ENCODE assay signal across 28 cellular contexts in the genomic region with DNA sequence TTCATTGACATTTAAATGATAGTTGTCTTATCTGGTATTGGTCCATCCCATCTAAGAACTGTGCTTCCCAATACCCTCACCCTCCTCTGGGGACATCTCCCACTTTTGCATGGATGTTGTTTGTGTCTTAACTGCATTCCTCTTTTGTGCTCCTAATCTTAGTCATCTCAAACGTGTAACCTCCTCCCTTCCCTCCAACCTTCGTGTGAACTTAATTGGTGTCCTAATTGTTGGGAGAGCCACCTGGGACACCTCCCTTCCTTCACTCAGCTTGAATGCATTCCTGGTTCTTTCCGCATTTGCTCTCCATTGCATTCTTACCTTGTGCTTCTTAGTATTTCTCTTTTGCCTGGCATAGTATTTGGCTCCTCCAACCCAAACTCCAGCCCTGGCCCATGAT. TPM values are rescaled to one million over a fixed set of nuclear protein-coding genes. Genes with fewer than 3 reads are reported as not detected.
"Had no signal": no experiment of that assay in that cellular context is flagged by ENCODE, and none has a peak within 500 bp of the region (broad histone marks: within the 10 kb centered on the region; RNA-seq: fewer than 3 reads in every experiment).

No MANE protein-coding gene starts in this region.

- H3K4me1 ChIP-seq: esophagus squamous epithelium, gastroesophageal sphincter, heart right ventricle had no signal

- H3K9me3 ChIP-seq: esophagus squamous epithelium, gastroesophageal sphincter had no signal

- H3K27me3 ChIP-seq: brain microvascular endothelial cell had no signal

- H3K27ac ChIP-seq: brain microvascular endothelial cell, epithelial cell of prostate, esophagus squamous epithelium, gastroesophageal sphincter, heart right ventricle had no signal

- H3K9me3 Mint-ChIP-seq: activated CD4-positive, alpha-beta memory T cell treated with anti-CD3 and anti-CD28 coated beads, Interleukin-2, amount 10 ng/mL, durations not matched to agents 7 days and 5 days had no signal

- H3K36me3 Mint-ChIP-seq: activated naive CD8-positive, alpha-beta T cell had no signal

- H3K4me1 Mint-ChIP-seq: activated CD4-positive, alpha-beta memory T cell treated with anti-CD3 and anti-CD28 coated beads, Interleukin-2, amount 10 ng/mL, durations not matched to agents 7 days and 5 days; activated CD4-positive, alpha-beta T cell treated with anti-CD3 and anti-CD28 coated beads, Interleukin-2, amount 10 ng/mL, durations not matched to agents 7 days and 5 days had no signal

- H3K4me3 ChIP-seq: esophagus squamous epithelium, gastroesophageal sphincter, heart right ventricle had no signal

- DNase-seq: activated CD4-positive, alpha-beta memory T cell treated with anti-CD3 and anti-CD28 coated beads, Interleukin-2, amount 10 ng/mL, durations not matched to agents 7 days and 5 days; activated CD4-positive, alpha-beta T cell treated with anti-CD3 and anti-CD28 coated beads for 1 hour; activated CD4-positive, alpha-beta T cell treated with anti-CD3 and anti-CD28 coated beads for 4 hours; activated CD4-positive, alpha-beta T cell treated with anti-CD3 and anti-CD28 coated beads, Interleukin-2, amount 10 ng/mL, durations not matched to agents 7 days and 5 days; activated CD4-positive, alpha-beta T cell treated with anti-CD3 and anti-CD28 coated beads, Interleukin-2, amount 50 U/mL, for 4 hours; activated CD8-positive, alpha-beta memory T cell treated with anti-CD3 and anti-CD28 coated beads, Interleukin-2, amount 50 U/mL, for 48 hours; activated gamma-delta T cell treated with Interleukin-2 at 50 U/mL for 16 hours; activated naive CD4-positive, alpha-beta T cell treated with anti-CD3 and anti-CD28 coated beads, Interleukin-2, amount 50 U/mL, for 16 hours; activated naive CD4-positive, alpha-beta T cell treated with Interleukin-2 at 50 U/mL for 16 hours; activated T-cell treated with anti-CD3 and anti-CD28 coated beads for 4 hours; activated T-cell treated with anti-CD3 and anti-CD28 coated beads, Interleukin-2, amount 50 U/mL, for 24 hours; activated T-cell treated with anti-CD3 and anti-CD28 coated beads, Interleukin-2, amount 50 U/mL, for 72 hours; amniotic stem cell; anterior cingulate cortex; brain microvascular endothelial cell; cortex of kidney; dermis blood vessel endothelial cell; effector CD4-positive, alpha-beta T cell; effector memory CD8-positive, alpha-beta T cell; esophagus squamous epithelium; foreskin melanocyte; heart right ventricle; T-helper 1 cell; T-helper 2 cell had no signal

- H3K4me3 Mint-ChIP-seq: activated CD4-positive, alpha-beta memory T cell treated with anti-CD3 and anti-CD28 coated beads, Interleukin-2, amount 10 ng/mL, durations not matched to agents 7 days and 5 days; activated CD4-positive, alpha-beta T cell treated with anti-CD3 and anti-CD28 coated beads, Interleukin-2, amount 10 ng/mL, durations not matched to agents 7 days and 5 days; activated naive CD8-positive, alpha-beta T cell; activated T-cell treated with anti-CD3 and anti-CD28 coated beads, Interleukin-2, amount 50 U/mL, for 24 hours; activated T-cell treated with anti-CD3 and anti-CD28 coated beads, Interleukin-2, amount 50 U/mL, for 72 hours; effector memory CD8-positive, alpha-beta T cell had no signal

- ATAC-seq: activated T-cell treated with anti-CD3 and anti-CD28 coated beads, Interleukin-2, amount 50 U/mL, for 72 hours; effector memory CD8-positive, alpha-beta T cell; gastroesophageal sphincter; heart right ventricle had no signal

- H3K27ac Mint-ChIP-seq: activated CD4-positive, alpha-beta memory T cell treated with anti-CD3 and anti-CD28 coated beads, Interleukin-2, amount 10 ng/mL, durations not matched to agents 7 days and 5 days; activated CD4-positive, alpha-beta T cell treated with anti-CD3 and anti-CD28 coated beads, Interleukin-2, amount 10 ng/mL, durations not matched to agents 7 days and 5 days; activated naive CD8-positive, alpha-beta T cell; activated T-cell treated with anti-CD3 and anti-CD28 coated beads, Interleukin-2, amount 50 U/mL, for 24 hours; activated T-cell treated with anti-CD3 and anti-CD28 coated beads, Interleukin-2, amount 50 U/mL, for 72 hours; effector memory CD8-positive, alpha-beta T cell had no signal

- H3K36me3 ChIP-seq: brain microvascular endothelial cell, esophagus squamous epithelium, gastroesophageal sphincter, heart right ventricle had no signal

RNA-seq across cellular contexts. Expression of gene ELMOD1, which starts 9.8 kb away (rescaled TPM):
- total RNA-seq: activated CD4-positive, alpha-beta memory T cell treated with anti-CD3 and anti-CD28 coated beads, Interleukin-2, amount 10 ng/mL, durations not matched to agents 7 days and 5 days; activated CD4-positive, alpha-beta T cell treated with anti-CD3 and anti-CD28 coated beads, Interleukin-2, amount 10 ng/mL, durations not matched to agents 7 days and 5 days; activated T-cell treated with anti-CD3 and anti-CD28 coated beads, Interleukin-2, amount 50 U/mL, for 72 hours; esophagus squamous epithelium; glomerular endothelial cell had no signal
